17 cellular contexts compared by ENCODE assay signal in genomic region chr20:42549496-42549895, GRCh38.
"Had no signal": no experiment of that assay in that cellular context is flagged by ENCODE, and none has a peak within 500 bp of the region (broad histone marks: within the 10 kb centered on the region; RNA-seq: fewer than 3 reads in every experiment).

No MANE protein-coding gene starts in this region.

- DNase-seq: activated CD4-positive, alpha-beta T cell treated with anti-CD3 and anti-CD28 coated beads, Interleukin-2, amount 10 ng/mL, durations not matched to agents 24 days and 14 days; activated CD4-positive, CD25-positive, alpha-beta regulatory T cell; activated CD8-positive, alpha-beta memory T cell treated with anti-CD3 and anti-CD28 coated beads, Interleukin-2, amount 50 U/mL, for 4 hours; activated CD8-positive, alpha-beta T cell treated with anti-CD3 and anti-CD28 coated beads, Interleukin-2, amount 10 ng/mL, durations not matched to agents 7 days and 5 days; activated gamma-delta T cell treated with Interleukin-2 at 50 U/mL for 16 hours; anterior cingulate cortex; brain microvascular endothelial cell; cortex of kidney; effector CD4-positive, alpha-beta T cell; esophagus squamous epithelium; islet precursor cell; mammary epithelial cell; right lobe of liver; stimulated activated naive CD8-positive, alpha-beta T cell treated with anti-CD3 and anti-CD28 coated beads, Interleukin-15, Interleukin-2, amounts not matched to agents 100 U/mL and 50 U/mL, for 24 hours had no signal

- H3K9me3 ChIP-seq: esophagus squamous epithelium, right lobe of liver had no signal

- H3K4me1 ChIP-seq: esophagus squamous epithelium, neural progenitor cell, right lobe of liver had no signal

- H3K27me3 ChIP-seq: brain microvascular endothelial cell, esophagus squamous epithelium, neural progenitor cell, right lobe of liver had no signal

- H3K36me3 ChIP-seq: brain microvascular endothelial cell, esophagus squamous epithelium, neural progenitor cell, right lobe of liver had no signal

- H3K27ac ChIP-seq: brain microvascular endothelial cell, esophagus squamous epithelium, hepatocyte, neural progenitor cell, right lobe of liver had no signal

- ATAC-seq: activated CD8-positive, alpha-beta T cell treated with anti-CD3 and anti-CD28 coated beads, Interleukin-2, amount 10 ng/mL, durations not matched to agents 7 days and 5 days; left lobe of liver; right lobe of liver; stimulated activated naive CD8-positive, alpha-beta T cell treated with anti-CD3 and anti-CD28 coated beads, Interleukin-15, Interleukin-2, amounts not matched to agents 100 U/mL and 50 U/mL, for 24 hours had no signal

- H3K4me3 ChIP-seq: esophagus squamous epithelium, hepatocyte, neural progenitor cell, right lobe of liver had no signal
